Comparison of ENCODE assay signal across 8 cellular contexts in the genomic region with DNA sequence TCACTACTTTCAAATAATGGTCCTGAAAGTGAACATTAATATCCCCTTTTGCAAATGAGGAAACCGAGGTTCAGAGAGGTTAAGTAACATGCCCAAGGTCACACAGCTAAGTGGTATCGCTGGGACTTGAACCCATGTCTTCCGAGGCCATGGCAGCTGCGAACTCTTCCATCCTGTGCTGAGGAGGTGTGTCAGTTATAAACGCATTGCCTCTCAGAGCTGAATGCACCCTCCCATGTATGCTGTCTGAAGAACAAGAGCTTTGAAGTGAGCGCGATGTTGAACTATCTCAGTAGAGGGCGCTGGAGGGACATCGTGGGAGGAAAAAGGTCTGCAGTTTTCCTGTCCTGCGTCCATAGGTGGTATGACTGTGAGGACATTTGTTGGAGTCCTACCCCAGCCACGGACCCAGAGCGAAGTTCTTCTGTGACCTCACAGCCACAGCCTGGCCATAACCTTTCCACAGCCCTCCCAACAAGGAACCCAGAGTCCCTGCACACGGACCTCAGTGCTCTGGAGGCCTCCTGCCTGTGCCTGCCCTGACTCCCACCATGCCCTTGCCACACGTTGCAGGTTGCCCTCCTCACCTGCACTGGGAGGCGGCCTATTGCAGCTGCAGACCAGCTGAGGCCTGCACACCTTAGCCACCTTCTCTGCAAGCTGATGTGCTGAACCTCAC. TPM values are rescaled to one million over a fixed set of nuclear protein-coding genes. Genes with fewer than 3 reads are reported as not detected.
DNase-seq lines count a peak whose midpoint lies in the region; ATAC-seq and TF ChIP-seq lines count a peak whose summit lies in the region.

No MANE protein-coding gene starts in this region.

- H3K9me3 ChIP-seq in esophagus squamous epithelium: no peaks in the 10 kb centered on the region

- no peak overlapping the region for H3K4me3 ChIP-seq in Jurkat, Clone E6-1 (ENCODE audit: low read length)
- H3K4me3 ChIP-seq in esophagus squamous epithelium: peak overlapping the region in 1 of 4 donors; percentile 43

- H3K4me3 Mint-ChIP-seq in naive thymus-derived CD8-positive, alpha-beta T cell: peak overlapping the region in 1 of 10 donors; percentile 49
- H3K4me3 Mint-ChIP-seq in stimulated activated memory B cell treated with anti-CD40 and anti-IgM and Interleukin-4, amounts not matched to agents 10 μg/mL and 1 μg/mL and 100 μg/mL, for 72 hours: no peak overlapping the region

- no peaks in the 10 kb centered on the region for H3K9me3 Mint-ChIP-seq in naive thymus-derived CD8-positive, alpha-beta T cell
- no peaks in the 10 kb centered on the region for H3K9me3 Mint-ChIP-seq in stimulated activated memory B cell treated with anti-CD40 and anti-IgM and Interleukin-4, amounts not matched to agents 10 μg/mL and 1 μg/mL and 100 μg/mL, for 72 hours

- ATAC-seq in naive thymus-derived CD8-positive, alpha-beta T cell: peak; percentile 85 to 96
- ATAC-seq in stimulated activated memory B cell treated with anti-CD40 and anti-IgM and Interleukin-4, amounts not matched to agents 10 μg/mL and 1 μg/mL and 100 μg/mL, for 72 hours: peak; percentile 50

- no peaks in the 10 kb centered on the region for H3K36me3 Mint-ChIP-seq in naive thymus-derived CD8-positive, alpha-beta T cell
- no peaks in the 10 kb centered on the region for H3K36me3 Mint-ChIP-seq in stimulated activated memory B cell treated with anti-CD40 and anti-IgM and Interleukin-4, amounts not matched to agents 10 μg/mL and 1 μg/mL and 100 μg/mL, for 72 hours

- POLR2A ChIA-PET in naive thymus-derived CD8-positive, alpha-beta T cell (lab: Charles Lee): interaction anchor here (1.0 kb wide), 1 partner anchor 887 kb away, joined by 4 read pairs; no protein-coding TSS in a partner anchor

- TF ChIP-seq POLR2A in esophagus squamous epithelium (IDR thresholded peaks at IDR 0.05): no peak

- H3K27ac ChIP-seq in esophagus squamous epithelium: peak overlapping the region in 3 of 4 donors; percentile 33 to 81 (median 77)

- WGBS in esophagus squamous epithelium, 2 donors: 10 to 24% methylated on average over 11 to 15 of the region's 15 CpGs

- H3K4me1 Mint-ChIP-seq in naive thymus-derived CD8-positive, alpha-beta T cell: peaks cover 6 to 12% (median 7%) of the 10 kb centered on the region in 4 donors
- peaks cover 6% of the 10 kb centered on the region for H3K4me1 Mint-ChIP-seq in stimulated activated memory B cell treated with anti-CD40 and anti-IgM and Interleukin-4, amounts not matched to agents 10 μg/mL and 1 μg/mL and 100 μg/mL, for 72 hours

- DNase-seq in AG08396 (ENCODE audit: low spot score): peak; percentile 70
- DNase-seq in GM19238 (ENCODE audit: insufficient read length, low spot score): peak; percentile 25
- peak; percentile 84 for DNase-seq in Jurkat, Clone E6-1 (ENCODE audit: low read depth, low spot score)
- peak; percentile 95 for DNase-seq in OCI-M1 (lab: John Stamatoyannopoulos, UW)
- peak; percentile 61 for DNase-seq in activated T-cell treated with anti-CD3 and anti-CD28 coated beads for 24 hours (ENCODE audit: low read depth)
- DNase-seq in esophagus squamous epithelium (lab: John Stamatoyannopoulos, UW): no peak
- DNase-seq in naive thymus-derived CD8-positive, alpha-beta T cell: peak; percentile 24 to 74 (median 58)

- no peaks in the 10 kb centered on the region for H3K27me3 ChIP-seq in esophagus squamous epithelium

- H3K27me3 Mint-ChIP-seq in naive thymus-derived CD8-positive, alpha-beta T cell: peaks cover 0 to 4% (median 1%) of the 10 kb centered on the region in 5 donors
- H3K27me3 Mint-ChIP-seq in stimulated activated memory B cell treated with anti-CD40 and anti-IgM and Interleukin-4, amounts not matched to agents 10 μg/mL and 1 μg/mL and 100 μg/mL, for 72 hours: peaks cover 12% of the 10 kb centered on the region

- intact Hi-C loops in esophagus squamous epithelium (cut with DNase I): loop anchor here (10.0 kb wide), 1 partner anchor 70 kb away; no protein-coding TSS in a partner anchor

- peak; percentile 21 to 74 (median 58) for TF ChIP-seq CTCF in esophagus squamous epithelium (IDR thresholded peaks at IDR 0.05)

- no peaks in the 10 kb centered on the region for H3K36me3 ChIP-seq in esophagus squamous epithelium

- peaks cover 5 to 16% (median 16%) of the 10 kb centered on the region in 3 donors for H3K4me1 ChIP-seq in esophagus squamous epithelium

- peak overlapping the region in 1 of 10 donors; percentile 1 for H3K27ac Mint-ChIP-seq in naive thymus-derived CD8-positive, alpha-beta T cell
- no peak overlapping the region for H3K27ac Mint-ChIP-seq in stimulated activated memory B cell treated with anti-CD40 and anti-IgM and Interleukin-4, amounts not matched to agents 10 μg/mL and 1 μg/mL and 100 μg/mL, for 72 hours

RNA-seq across cellular contexts. Expression of gene MYOC, which starts 7.5 kb away (rescaled TPM):
- not detected for polyA plus RNA-seq in Jurkat, Clone E6-1 (2012; ENCODE audit: insufficient read depth, insufficient read length)
- total RNA-seq in esophagus squamous epithelium: 10 to 100 TPM in 1 of 4 donors, 1 to 10 TPM in 1, under 1 TPM in 2; 0.31 to 19.1 (median 3.6) TPM
- total RNA-seq in naive thymus-derived CD8-positive, alpha-beta T cell: not detected
- polyA plus RNA-seq in naive thymus-derived CD8-positive, alpha-beta T cell: not detected

RNA-seq across cellular contexts. Expression of gene MYOCOS, which starts 22.9 kb away (rescaled TPM):
- polyA plus RNA-seq in Jurkat, Clone E6-1 (2012; ENCODE audit: insufficient read depth, insufficient read length): not detected
- total RNA-seq in esophagus squamous epithelium: not detected
- total RNA-seq in naive thymus-derived CD8-positive, alpha-beta T cell: under 1 TPM; 0.47 to 0.70 TPM
- not detected for polyA plus RNA-seq in naive thymus-derived CD8-positive, alpha-beta T cell
